Comparison of ENCODE assay signal across 11 cellular contexts in the genomic region with DNA sequence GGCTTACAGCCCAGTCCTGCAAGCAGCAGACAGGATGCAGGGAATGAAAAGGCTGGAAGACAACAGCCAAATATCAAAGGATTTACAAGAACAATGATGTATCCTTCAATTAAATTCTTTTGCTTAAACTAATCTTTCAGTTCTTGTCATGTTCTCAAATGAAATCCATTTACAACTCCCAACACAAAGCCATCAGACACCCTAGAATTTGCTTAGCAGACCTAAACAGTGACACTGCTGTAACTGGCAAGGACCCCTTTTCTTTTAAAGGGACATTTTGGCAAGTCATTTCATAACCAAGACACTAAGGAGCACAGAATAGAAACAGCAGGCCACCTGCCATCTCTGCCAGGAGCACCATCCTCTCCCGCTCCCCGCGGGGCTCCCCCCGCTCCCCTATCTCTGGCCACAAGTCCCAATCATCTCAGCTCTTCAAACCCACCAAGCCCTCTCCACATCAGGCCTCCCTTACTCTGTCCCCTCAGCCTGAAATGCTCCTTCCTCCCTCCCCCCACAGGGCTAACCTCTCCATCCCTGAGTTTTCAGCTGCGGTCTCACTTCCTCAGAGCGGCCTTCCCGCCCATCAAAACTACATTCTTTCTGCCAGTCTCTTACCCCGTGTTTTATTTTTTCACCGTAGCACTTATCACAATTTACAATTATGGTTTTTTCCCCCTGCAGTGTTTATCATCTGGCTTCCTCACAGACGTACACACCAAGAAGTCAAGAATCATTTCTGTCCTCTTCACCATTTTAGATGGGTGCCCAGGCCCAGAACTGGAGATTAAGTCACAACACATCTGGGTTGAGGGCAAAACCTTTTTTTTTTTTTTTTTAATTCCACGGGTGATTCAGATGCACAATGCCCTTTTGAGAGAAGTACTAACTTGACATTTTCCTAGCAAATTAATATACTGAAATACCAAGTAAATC. TPM values are rescaled to one million over a fixed set of nuclear protein-coding genes. Genes with fewer than 3 reads are reported as not detected.
DNase-seq lines count a peak whose midpoint lies in the region; ATAC-seq and TF ChIP-seq lines count a peak whose summit lies in the region.
"Had no signal": no experiment of that assay in that cellular context is flagged by ENCODE, and none has a peak within 500 bp of the region (broad histone marks: within the 10 kb centered on the region; RNA-seq: fewer than 3 reads in every experiment).

No MANE protein-coding gene starts in this region.

- H3K4me1 ChIP-seq in CD4-positive, CD25-positive, alpha-beta regulatory T cell (ENCODE audit: control insufficient read depth, insufficient read depth, low read length, poor library complexity, severe bottlenecking): peaks cover 19% of the 10 kb centered on the region

- no peak overlapping the region for H3K27ac ChIP-seq in CD4-positive, CD25-positive, alpha-beta regulatory T cell (ENCODE audit: insufficient read depth, low read length, poor library complexity, severe bottlenecking)
- H3K27ac ChIP-seq in KOPT-K1 (ENCODE audit: low read depth, low read length, poor library complexity, severe bottlenecking): peak overlapping the region; percentile 57

- no peaks in the 10 kb centered on the region for H3K9me3 ChIP-seq in CD4-positive, CD25-positive, alpha-beta regulatory T cell (ENCODE audit: control insufficient read depth in 2 of 2, low read length in 2 of 2)
- H3K9me3 ChIP-seq in KOPT-K1 (ENCODE audit: insufficient read depth, low read length, poor library complexity, severe bottlenecking): no peaks in the 10 kb centered on the region

- intact Hi-C loops in Right ventricle myocardium superior (cut with DNase I): no loop called here

- no peaks in the 10 kb centered on the region for H3K36me3 Mint-ChIP-seq in CD4-positive, CD25-positive, alpha-beta regulatory T cell

- no peak for DNase-seq in CD4-positive, CD25-positive, alpha-beta regulatory T cell
- no peak for DNase-seq in erythroblast (lab: John Stamatoyannopoulos, UW)
- DNase-seq in NCI-H226: no peak
- DNase-seq in Right ventricle myocardium superior: no peak
- no peak for DNase-seq in germinal center (ENCODE audit: low spot score)
- DNase-seq: activated naive CD4-positive, alpha-beta T cell; effector CD4-positive, alpha-beta T cell; NCI-H1694 had no signal

- H3K4me3 ChIP-seq in CD4-positive, CD25-positive, alpha-beta regulatory T cell (ENCODE audit: low read depth, low read length): no peak overlapping the region

- TF ChIP-seq POLR2A in erythroblast (IDR thresholded peaks at IDR 0.05; ENCODE audit: low read length): no peak

- H3K27me3 Mint-ChIP-seq in CD4-positive, CD25-positive, alpha-beta regulatory T cell: no peaks in the 10 kb centered on the region

- H3K36me3 ChIP-seq in CD4-positive, CD25-positive, alpha-beta regulatory T cell (ENCODE audit: control insufficient read depth, insufficient read depth, low read length): no peaks in the 10 kb centered on the region
- H3K36me3 ChIP-seq in KOPT-K1 (ENCODE audit: insufficient read depth, low read length): no peaks in the 10 kb centered on the region

- H3K4me1 Mint-ChIP-seq in CD4-positive, CD25-positive, alpha-beta regulatory T cell: peaks cover 31 to 79% (median 68%) of the 10 kb centered on the region in 4 donors

- peak overlapping the region; percentile 60 to 76 (median 66) for H3K27ac Mint-ChIP-seq in CD4-positive, CD25-positive, alpha-beta regulatory T cell

- no peak for ATAC-seq in CD4-positive, CD25-positive, alpha-beta regulatory T cell (ENCODE audit: low read depth in 2 of 2)
- ATAC-seq in GM19025 (IDR thresholded peaks at IDR 0.05; ENCODE audit: low read depth, unreplicated experiment) (peak; percentile 71), esophagus mucosa (peak; percentile 20), Right ventricle myocardium superior (ENCODE audit: poor library complexity) (no peak)

- no peaks in the 10 kb centered on the region for H3K27me3 ChIP-seq in CD4-positive, CD25-positive, alpha-beta regulatory T cell (ENCODE audit: control insufficient read depth, insufficient read depth, low read length)

- H3K9me3 Mint-ChIP-seq in CD4-positive, CD25-positive, alpha-beta regulatory T cell: no peaks in the 10 kb centered on the region

- peak overlapping the region in 3 of 4 donors; percentile 47 to 62 (median 55) for H3K4me3 Mint-ChIP-seq in CD4-positive, CD25-positive, alpha-beta regulatory T cell

RNA-seq across cellular contexts. Expression of a gene that starts 45.8 kb away (rescaled TPM):
- total RNA-seq in CD4-positive, CD25-positive, alpha-beta regulatory T cell: 21.2 TPM
- 10 to 100 TPM; 38.8 to 52.7 (median 43.9) TPM for polyA plus RNA-seq in CD4-positive, CD25-positive, alpha-beta regulatory T cell
- total RNA-seq in esophagus mucosa: 12.9 TPM
- total RNA-seq in Right ventricle myocardium superior: 1.6 TPM

Comparison
In these comparisons a context has a peak if more than half of its experiments do, and no peak if none do; other contexts are left out.
1. ATAC-seq: peak in GM19025 (single experiment) and esophagus mucosa (single experiment); none in CD4-positive, CD25-positive, alpha-beta regulatory T cell (0 of 2) and Right ventricle myocardium superior (single experiment).